In genomic region chr17:76343106-76343505, GRCh38 we compare ENCODE assay signal across 19 cellular contexts. TPM values are rescaled to one million over a fixed set of nuclear protein-coding genes. Genes with fewer than 3 reads are reported as not detected.
DNase-seq lines count a peak whose midpoint lies in the region; ATAC-seq and TF ChIP-seq lines count a peak whose summit lies in the region.
"Had no signal": no experiment of that assay in that cellular context is flagged by ENCODE, and none has a peak within 500 bp of the region (broad histone marks: within the 10 kb centered on the region; RNA-seq: fewer than 3 reads in every experiment).

No MANE protein-coding gene starts in this region.

- peaks cover 44% of the 10 kb centered on the region for H3K79me2 ChIP-seq in SK-N-SH (ENCODE audit: insufficient read depth)

- H3K27me3 ChIP-seq in SK-N-SH (ENCODE audit: insufficient read depth) = no peaks in the 10 kb centered on the region
- no peaks in the 10 kb centered on the region for H3K27me3 ChIP-seq in spleen (replicated peaks in 1 of 7)
- H3K27me3 ChIP-seq in adrenal gland = no peaks in the 10 kb centered on the region
- H3K27me3 ChIP-seq: BLaER1 treated with 17β-estradiol and CSF1 and Interleukin-3, amounts not matched to agents 10 nM and 100 nM had no signal

- CTCF ChIA-PET in SK-N-SH (lab: Yijun Ruan, JAX) = interaction anchor here (1.4 to 3.8 kb wide), 3 partner anchors 10 to 222 kb away, joined by 4 to 19 read pairs (median 10); partner anchors contain the start of gene SPHK1

- H3K4me1 Mint-ChIP-seq in chondrocyte (ENCODE audit: low read depth) = peaks cover 22% of the 10 kb centered on the region
- H3K4me1 Mint-ChIP-seq: B cell had no signal

- H3K4me1 ChIP-seq in SK-N-SH (ENCODE audit: control insufficient read depth in 1 of 2, insufficient read depth in 2 of 2, low read depth in 1 of 2, low read length in 1 of 2) (no peaks in the 10 kb centered on the region), spleen (no peaks in the 10 kb centered on the region), adrenal gland (replicated peaks in 1 of 2) (peaks cover 0 to 3% of the 10 kb centered on the region in 2 donors)
- H3K4me1 ChIP-seq: HAP-1 had no signal

- peak overlapping the region; percentile 22 for H3K27ac Mint-ChIP-seq in chondrocyte (ENCODE audit: unreplicated experiment)
- H3K27ac Mint-ChIP-seq: B cell; CD4-positive, alpha-beta T cell; HFFc6 had no signal

- H3K27ac ChIP-seq in SK-N-SH (ENCODE audit: low read depth in 2 of 2, low read length in 1 of 2) (no peak overlapping the region), spleen (no peak overlapping the region), adrenal gland (no peak overlapping the region)
- H3K27ac ChIP-seq: 22Rv1; BLaER1 treated with 17β-estradiol and CSF1 and Interleukin-3, amounts not matched to agents 10 nM and 100 nM had no signal

- H4K20me1 ChIP-seq in SK-N-SH (ENCODE audit: insufficient read depth) = 0 out of 2 replicates have a peak, but pooled peaks cover 3% of the 10 kb centered on the region
- H4K20me1 ChIP-seq: BLaER1 treated with 17β-estradiol and CSF1 and Interleukin-3, amounts not matched to agents 10 nM and 100 nM had no signal

- H3K9me2 ChIP-seq in SK-N-SH = no peaks in the 10 kb centered on the region

- no peak overlapping the region for H2AFZ ChIP-seq in SK-N-SH (ENCODE audit: low read depth)

- 83% methylated on average over 7 of the region's 7 CpGs for WGBS in SK-N-SH (ENCODE audit: low lambda C conversion rate)
- 96 to 99% (median 96%) methylated on average over 7 of the region's 7 CpGs for WGBS in spleen, 5 donors
- 87 to 99% (median 93%) methylated on average over 7 of the region's 7 CpGs for WGBS in adrenal gland, 4 donors

- no peak overlapping the region for H3K9ac ChIP-seq in SK-N-SH

- no peak overlapping the region for H3K4me3 Mint-ChIP-seq in chondrocyte (ENCODE audit: unreplicated experiment)
- H3K4me3 Mint-ChIP-seq: B cell; CD14-positive monocyte; CD4-positive, alpha-beta T cell; CD8-positive, alpha-beta memory T cell; HFFc6 had no signal

- no peak for ATAC-seq in SK-N-SH treated with all-trans-retinoic acid at 6 μM for 48 hours

- H3K9me3 ChIP-seq in SK-N-SH (no peaks in the 10 kb centered on the region), spleen (no peaks in the 10 kb centered on the region), adrenal gland (replicated peaks in 1 of 3) (no peaks in the 10 kb centered on the region)
- H3K9me3 ChIP-seq: BLaER1 treated with 17β-estradiol and CSF1 and Interleukin-3, amounts not matched to agents 10 nM and 100 nM; HAP-1 had no signal

- intact Hi-C loops in spleen (cut with DNase I; ENCODE audit: low total_unique reads) = no loop called here
- intact Hi-C loops in adrenal gland (cut with DNase I) = no loop called here

- DNase-seq in SK-N-SH (peak; percentile 34), chondrocyte (ENCODE audit: low spot score) (peak; percentile 10), spleen (peak; percentile 22), glomerular visceral epithelial cell (ENCODE audit: extremely low spot score) (no peak), adrenal gland (no peak)
- DNase-seq: CD4-positive, alpha-beta T cell; CD8-positive, alpha-beta memory T cell; DMS 273 treated with DMSO at 0.1 percent for 48 hours; DMS79; EL; GDM1; GOT3; HFFc6 had no signal

- no peak for TF ChIP-seq CTCF in SK-N-SH (IDR thresholded peaks at IDR 0.05)
- TF ChIP-seq CTCF in chondrocyte (IDR thresholded peaks at IDR 0.05) = no peak
- TF ChIP-seq CTCF in spleen (IDR thresholded peaks at IDR 0.05 in 8 of 11, conservative IDR thresholded peaks at IDR 0.05 in 3 of 11) = no peak
- TF ChIP-seq CTCF in adrenal gland (IDR thresholded peaks at IDR 0.05) = no peak

- no peak overlapping the region for H3K4me3 ChIP-seq in SK-N-SH (ENCODE audit: low read depth in 2 of 2, low read length in 1 of 2)
- H3K4me3 ChIP-seq in spleen = no peak overlapping the region
- H3K4me3 ChIP-seq in adrenal gland = no peak overlapping the region
- H3K4me3 ChIP-seq: BLaER1 treated with 17β-estradiol and CSF1 and Interleukin-3, amounts not matched to agents 10 nM and 100 nM; HAP-1 had no signal

- H3K36me3 ChIP-seq in SK-N-SH (replicated peaks in 1 of 2; ENCODE audit: control insufficient read depth in 1 of 2, insufficient read depth in 2 of 2, low read length in 1 of 2) = peaks cover 17 to 47% of the 10 kb centered on the region in 2 experiments
- peaks cover 0 to 85% (median 48%) of the 10 kb centered on the region in 6 donors for H3K36me3 ChIP-seq in spleen
- peaks cover 0 to 37% of the 10 kb centered on the region in 2 donors for H3K36me3 ChIP-seq in adrenal gland (replicated peaks in 1 of 2)

- peak in 1 of 2 experiments; percentile 27; a peak in 1 of 4 replicates for TF ChIP-seq EP300 in SK-N-SH (IDR thresholded peaks at IDR 0.05; ENCODE audit: borderline replicate concordance in 1 of 2, low read depth in 1 of 2, low read length in 1 of 2)

- H3K36me3 Mint-ChIP-seq in chondrocyte (ENCODE audit: low read depth) = peaks cover 31% of the 10 kb centered on the region

- no peaks in the 10 kb centered on the region for H3F3A ChIP-seq in SK-N-SH (replicated peaks; ENCODE audit: insufficient read depth)

- no peak overlapping the region for H3K4me2 ChIP-seq in SK-N-SH
- H3K4me2 ChIP-seq: BLaER1 treated with 17β-estradiol and CSF1 and Interleukin-3, amounts not matched to agents 10 nM and 100 nM had no signal

- no peak for TF ChIP-seq RAD21 in SK-N-SH (IDR thresholded peaks at IDR 0.05; ENCODE audit: low read length)

- H3K27me3 Mint-ChIP-seq in chondrocyte (ENCODE audit: low read depth) = no peaks in the 10 kb centered on the region
- H3K27me3 Mint-ChIP-seq: B cell; CD4-positive, alpha-beta T cell; CD8-positive, alpha-beta memory T cell had no signal

- H3K9me3 Mint-ChIP-seq in chondrocyte (ENCODE audit: low read depth) = no peaks in the 10 kb centered on the region
- H3K9me3 Mint-ChIP-seq: CD4-positive, alpha-beta T cell; CD8-positive, alpha-beta memory T cell; HFFc6 had no signal

- POLR2A ChIA-PET in SK-N-SH (lab: Yijun Ruan, JAX) = no interaction called here

- TF ChIP-seq POLR2A in spleen (IDR thresholded peaks at IDR 0.05) (no peak), adrenal gland (IDR thresholded peaks at IDR 0.05) (no peak)

TF ChIP-seq in SK-N-SH, 30 proteins besides CTCF, POLR2A, EP300 and RAD21:
- TF ChIP-seq IRF3 (IDR thresholded peaks at IDR 0.05; ENCODE audit: low read depth, low read length) (no peak), GATA2 (CRISPR knock-in tag; IDR thresholded peaks at IDR 0.05) (peak; percentile 81), FOXJ3 (CRISPR knock-in tag; IDR thresholded peaks at IDR 0.05) (peak; percentile 78), TAF1 (IDR thresholded peaks at IDR 0.05; ENCODE audit: borderline replicate concordance, low read depth, low read length) (no peak)

TF ChIP-seq in SK-N-SH treated with all-trans-retinoic acid at 6 μM for 48 hours, 23 proteins besides CTCF, POLR2A, EP300 and RAD21 (continues in another document):
- TF ChIP-seq CREB5 (CRISPR knock-in tag; IDR thresholded peaks at IDR 0.05; ENCODE audit: low read depth) (no peak), ESRRG (CRISPR knock-in tag; IDR thresholded peaks at IDR 0.05) (no peak), CSRNP3 (CRISPR knock-in tag; IDR thresholded peaks at IDR 0.05) (no peak), ZFP3 (CRISPR knock-in tag; IDR thresholded peaks at IDR 0.05) (no peak)

RNA-seq across cellular contexts. Expression of gene PRPSAP1, which starts 10.6 kb away (rescaled TPM):
- polyA plus RNA-seq in SK-N-SH (2012; rRNA removed) (118 and 125 TPM in 2 replicates), spleen (10 to 100 TPM; 17.5 to 25.9 (median 17.5) TPM), adrenal gland (10 to 100 TPM; 26.0 to 42.7 (median 37.1) TPM)
- 105 and 114 TPM in 2 replicates for polyA plus RNA-seq in SK-N-SH (2012; cell fraction: cytosol; rRNA removed)
- 216 and 280 TPM in 2 replicates for polyA plus RNA-seq in SK-N-SH (2012; cell fraction: nucleus; rRNA removed)
- total RNA-seq in chondrocyte (41.4 to 59.0 TPM (median 55.3 TPM) in 3 replicates), spleen (10 to 100 TPM; 32.5 to 54.1 (median 38.3) TPM), adrenal gland (10 to 100 TPM; 33.0 to 79.3 (median 53.5) TPM)

RNA-seq across cellular contexts. Expression of gene QRICH2, which starts 35.0 kb away (rescaled TPM):
- polyA plus RNA-seq in SK-N-SH (2012; rRNA removed) = 6.2 and 7.6 TPM in 2 replicates
- polyA plus RNA-seq in SK-N-SH (2012; cell fraction: cytosol; rRNA removed) = 1.8 and 3.0 TPM in 2 replicates
- 32.3 and 33.8 TPM in 2 replicates for polyA plus RNA-seq in SK-N-SH (2012; cell fraction: nucleus; rRNA removed)
- total RNA-seq in chondrocyte = 4.7 to 5.2 TPM (median 5.0 TPM) in 3 replicates
- total RNA-seq in spleen = 1 to 10 TPM; 1.3 to 3.1 (median 2.7) TPM
- 1 to 10 TPM; 2.4 to 2.7 (median 2.5) TPM for polyA plus RNA-seq in spleen
- total RNA-seq in adrenal gland = 1 to 10 TPM in 5 of 8 donors, under 1 TPM in 3; 0.12 to 3.3 (median 1.2) TPM
- polyA plus RNA-seq in adrenal gland = 10 to 100 TPM in 1 of 3 donors, 1 to 10 TPM in 1, under 1 TPM in 1; 0.09 to 14.2 (median 4.8) TPM

RNA-seq across cellular contexts. Expression of gene SPHK1, which starts 41.3 kb away (rescaled TPM):
- 7.7 and 12.3 TPM in 2 replicates for polyA plus RNA-seq in SK-N-SH (2012; rRNA removed)
- 3.4 and 5.6 TPM in 2 replicates for polyA plus RNA-seq in SK-N-SH (2012; cell fraction: cytosol; rRNA removed)
- polyA plus RNA-seq in SK-N-SH (2012; cell fraction: nucleus; rRNA removed) = 43.8 and 66.0 TPM in 2 replicates
- total RNA-seq in chondrocyte = 5.8 to 12.8 TPM (median 12.7 TPM) in 3 replicates
- 1 to 10 TPM; 3.7 to 7.2 (median 5.7) TPM for total RNA-seq in spleen
- polyA plus RNA-seq in spleen = 10 to 100 TPM in 1 of 3 donors, 1 to 10 TPM in 2; 8.1 to 11.4 (median 9.6) TPM
- total RNA-seq in adrenal gland = 10 to 100 TPM in 2 of 8 donors, 1 to 10 TPM in 6; 1.8 to 15.3 (median 4.7) TPM
- polyA plus RNA-seq in adrenal gland = 10 to 100 TPM in 2 of 3 donors, under 1 TPM in 1; 0.53 to 14.0 (median 10.3) TPM

Comparison
In these comparisons a context has a peak if more than half of its experiments do, and no peak if none do; other contexts are left out.
1. DNase-seq: peak in SK-N-SH (single experiment), chondrocyte (single experiment) and spleen (single experiment); none in glomerular visceral epithelial cell (single experiment) and adrenal gland (0 of 7).